In genomic region chr15:75347222-75348033, GRCh38 we compare ENCODE assay signal across 8 cellular contexts. TPM values are rescaled to one million over a fixed set of nuclear protein-coding genes. Genes with fewer than 3 reads are reported as not detected.
DNase-seq lines count a peak whose midpoint lies in the region; ATAC-seq and TF ChIP-seq lines count a peak whose summit lies in the region.

No MANE protein-coding gene starts in this region.

- DNase-seq in SK-N-SH, result peak; percentile 87
- DNase-seq in astrocyte of the cerebellum (ENCODE audit: low read depth), result no peak
- peak in 1 of 2 donors; percentile 44 for DNase-seq in gastrocnemius medialis
- no peak for DNase-seq in AML-193 (lab: John Stamatoyannopoulos, UW)

- CTCF ChIA-PET in SK-N-SH (lab: Yijun Ruan, JAX), result interaction anchor here (0.7 to 3.3 kb wide), 2 partner anchors 13 to 20 kb away, joined by 3 to 18 read pairs; partner anchors contain the start of gene MAN2C1

- peaks cover 25% of the 10 kb centered on the region for H3F3A ChIP-seq in DOHH2 (ENCODE audit: control insufficient read depth, insufficient read depth)
- peaks cover 17% of the 10 kb centered on the region for H3F3A ChIP-seq in SK-N-SH (replicated peaks; ENCODE audit: insufficient read depth)

- 16% methylated on average over 34 of the region's 65 CpGs for WGBS in SK-N-SH (ENCODE audit: low lambda C conversion rate)

- H3K79me2 ChIP-seq in DOHH2 (ENCODE audit: control insufficient read depth, low read length) (peaks cover 32% of the 10 kb centered on the region), SK-N-SH (ENCODE audit: insufficient read depth) (no peaks in the 10 kb centered on the region)

- peak; percentile 56 for ATAC-seq in HG02763 (IDR thresholded peaks at IDR 0.05; ENCODE audit: unreplicated experiment)
- ATAC-seq in gastrocnemius medialis, result peak; percentile 70 to 80
- ATAC-seq in GM19463 (IDR thresholded peaks at IDR 0.05; ENCODE audit: unreplicated experiment), result no peak

- peaks cover 50% of the 10 kb centered on the region for H3K36me3 ChIP-seq in DOHH2 (ENCODE audit: control insufficient read depth, low read length)
- no peaks in the 10 kb centered on the region for H3K36me3 ChIP-seq in SK-N-SH (replicated peaks in 1 of 2; ENCODE audit: control insufficient read depth in 1 of 2, insufficient read depth in 2 of 2, low read length in 1 of 2)
- H3K36me3 ChIP-seq in iPS-15b (ENCODE audit: control insufficient read depth, insufficient read depth, low read length), result no peaks in the 10 kb centered on the region
- H3K36me3 ChIP-seq in gastrocnemius medialis, result no peaks in the 10 kb centered on the region

- H3K9ac ChIP-seq in SK-N-SH (peak overlapping the region; percentile 74), iPS-15b (ENCODE audit: low read depth, low read length) (peak overlapping the region; percentile 54)

- TF ChIP-seq CTCF in DOHH2 (IDR thresholded peaks at IDR 0.05; ENCODE audit: low read depth, low read length, poor library complexity, severe bottlenecking) (peak; percentile 36), SK-N-SH (IDR thresholded peaks at IDR 0.05) (no peak), astrocyte of the cerebellum (IDR thresholded peaks at IDR 0.05; ENCODE audit: low read depth, low read length, missing control alignments) (no peak), gastrocnemius medialis (IDR thresholded peaks at IDR 0.05 in 4 of 5, conservative IDR thresholded peaks at IDR 0.05 in 1 of 5) (peak in 1 of 5 experiments; percentile 12)

- no peak for TF ChIP-seq RAD21 in SK-N-SH (IDR thresholded peaks at IDR 0.05; ENCODE audit: low read length)

- no peak for TF ChIP-seq EP300 in SK-N-SH (IDR thresholded peaks at IDR 0.05; ENCODE audit: borderline replicate concordance in 1 of 2, low read depth in 1 of 2, low read length in 1 of 2)

- H3K4me2 ChIP-seq in DOHH2 (ENCODE audit: low read length) (peak overlapping the region; percentile 85), SK-N-SH (peak overlapping the region; percentile 98)

- H4K20me1 ChIP-seq in DOHH2 (ENCODE audit: control insufficient read depth, insufficient read depth, low read depth, low read length), result no peaks in the 10 kb centered on the region
- no peaks in the 10 kb centered on the region for H4K20me1 ChIP-seq in SK-N-SH (ENCODE audit: insufficient read depth)

- H3K9me3 ChIP-seq in DOHH2 (ENCODE audit: control insufficient read depth, insufficient read depth, low read length) (peaks cover 5% of the 10 kb centered on the region; the same call in 1 of the 2 replicates), SK-N-SH (no peaks in the 10 kb centered on the region), iPS-15b (ENCODE audit: control insufficient read depth, insufficient read depth, low read length) (no peaks in the 10 kb centered on the region), gastrocnemius medialis (no peaks in the 10 kb centered on the region)

- in situ Hi-C loops in astrocyte of the cerebellum (cut with HindIII; ENCODE audit: low sequenced_read_pairs) (no loop called here), gastrocnemius medialis (cut with MboI; ENCODE audit: low sequenced_read_pairs in 4 of 4) (no loop called here)

- peaks cover 68% of the 10 kb centered on the region for H3K4me1 ChIP-seq in DOHH2 (ENCODE audit: control insufficient read depth, low read length)
- peaks cover 0 to 11% of the 10 kb centered on the region in 2 experiments; a peak in 1 of 4 replicates for H3K4me1 ChIP-seq in SK-N-SH (ENCODE audit: control insufficient read depth in 1 of 2, insufficient read depth in 2 of 2, low read depth in 1 of 2, low read length in 1 of 2)
- H3K4me1 ChIP-seq in iPS-15b (ENCODE audit: control insufficient read depth, insufficient read depth, low read length), result no peaks in the 10 kb centered on the region
- H3K4me1 ChIP-seq in gastrocnemius medialis, result peaks cover 7 to 14% of the 10 kb centered on the region in 2 donors

- H3K27me3 ChIP-seq in DOHH2 (ENCODE audit: control insufficient read depth, low read length) (no peaks in the 10 kb centered on the region), SK-N-SH (ENCODE audit: insufficient read depth) (no peaks in the 10 kb centered on the region), iPS-15b (ENCODE audit: control insufficient read depth, insufficient read depth, low read length) (peaks cover 19% of the 10 kb centered on the region), gastrocnemius medialis (no peaks in the 10 kb centered on the region)

- POLR2A ChIA-PET in SK-N-SH (lab: Yijun Ruan, JAX), result interaction anchor here (1.6 to 1.8 kb wide), 2 partner anchors 12 to 21 kb away, joined by 7 to 11 read pairs; partner anchors contain the start of genes COMMD4 and MAN2C1

- H3K9me2 ChIP-seq in DOHH2 (replicated peaks; ENCODE audit: control insufficient read depth, low read length) (no peaks in the 10 kb centered on the region), SK-N-SH (no peaks in the 10 kb centered on the region)

- H3K27ac ChIP-seq in DOHH2 (ENCODE audit: low read depth, low read length) (peak overlapping the region; percentile 95), SK-N-SH (ENCODE audit: low read depth in 2 of 2, low read length in 1 of 2) (peak overlapping the region in 1 of 2 experiments; percentile 73; a peak in 1 of 4 replicates), gastrocnemius medialis (peak overlapping the region; percentile 60 to 85 (median 78))

- no peak for TF ChIP-seq POLR2A in gastrocnemius medialis (IDR thresholded peaks at IDR 0.05)

- intact Hi-C loops in gastrocnemius medialis (cut with DNase I; ENCODE audit: low total_unique reads), result loop anchor here (1.0 kb wide), 1 partner anchor 12 kb away; no protein-coding TSS in a partner anchor

- peak overlapping the region; percentile 84; the same call in 1 of the 2 replicates for H2AFZ ChIP-seq in SK-N-SH (ENCODE audit: low read depth)

- H3K4me3 ChIP-seq in DOHH2 (ENCODE audit: low read length) (peak overlapping the region; percentile 98), SK-N-SH (ENCODE audit: low read depth in 2 of 2, low read length in 1 of 2) (peak overlapping the region; percentile 70 to 77), astrocyte of the cerebellum (ENCODE audit: low read depth, low read length) (peak overlapping the region; percentile 70), iPS-15b (ENCODE audit: low read depth, low read length) (peak overlapping the region; percentile 91), gastrocnemius medialis (peak overlapping the region; percentile 73 to 95 (median 92))

TF ChIP-seq in SK-N-SH, 30 proteins besides CTCF, POLR2A, EP300 and RAD21 (continues in another document):
- TF ChIP-seq GABPA (IDR thresholded peaks at IDR 0.05; ENCODE audit: low read depth) (peak; percentile 11; the same call in 1 of the 2 replicates), SIN3A (IDR thresholded peaks at IDR 0.05; ENCODE audit: borderline replicate concordance, low read depth, low read length) (no peak), POLR2AphosphoS5 (IDR thresholded peaks at IDR 0.05; ENCODE audit: low read depth, low read length) (no peak), RXRA (IDR thresholded peaks at IDR 0.05; ENCODE audit: borderline replicate concordance, low read depth) (no peak), CHD2 (IDR thresholded peaks at IDR 0.05; ENCODE audit: low read length, partially characterized antibody) (peak; percentile 51), GATA2 (CRISPR knock-in tag; IDR thresholded peaks at IDR 0.05) (no peak), FOXM1 (IDR thresholded peaks at IDR 0.05; ENCODE audit: low read depth) (no peak), NFIC (IDR thresholded peaks at IDR 0.05; ENCODE audit: borderline replicate concordance) (no peak), YY1 (IDR thresholded peaks at IDR 0.05; ENCODE audit: low read depth) (no peak), TCF12 (IDR thresholded peaks at IDR 0.05) (no peak), EZH2phosphoT487 (IDR thresholded peaks at IDR 0.05; ENCODE audit: borderline replicate concordance, low read depth) (no peak)
- TF ChIP-seq, protein P1, sequence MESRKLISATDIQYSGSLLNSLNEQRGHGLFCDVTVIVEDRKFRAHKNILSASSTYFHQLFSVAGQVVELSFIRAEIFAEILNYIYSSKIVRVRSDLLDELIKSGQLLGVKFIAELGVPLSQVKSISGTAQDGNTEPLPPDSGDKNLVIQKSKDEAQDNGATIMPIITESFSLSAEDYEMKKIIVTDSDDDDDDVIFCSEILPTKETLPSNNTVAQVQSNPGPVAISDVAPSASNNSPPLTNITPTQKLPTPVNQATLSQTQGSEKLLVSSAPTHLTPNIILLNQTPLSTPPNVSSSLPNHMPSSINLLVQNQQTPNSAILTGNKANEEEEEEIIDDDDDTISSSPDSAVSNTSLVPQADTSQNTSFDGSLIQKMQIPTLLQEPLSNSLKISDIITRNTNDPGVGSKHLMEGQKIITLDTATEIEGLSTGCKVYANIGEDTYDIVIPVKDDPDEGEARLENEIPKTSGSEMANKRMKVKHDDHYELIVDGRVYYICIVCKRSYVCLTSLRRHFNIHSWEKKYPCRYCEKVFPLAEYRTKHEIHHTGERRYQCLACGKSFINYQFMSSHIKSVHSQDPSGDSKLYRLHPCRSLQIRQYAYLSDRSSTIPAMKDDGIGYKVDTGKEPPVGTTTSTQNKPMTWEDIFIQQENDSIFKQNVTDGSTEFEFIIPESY (IDR thresholded peaks at IDR 0.05; ENCODE audit: borderline replicate concordance, low read depth), result no peak
- TF ChIP-seq, protein P2, sequence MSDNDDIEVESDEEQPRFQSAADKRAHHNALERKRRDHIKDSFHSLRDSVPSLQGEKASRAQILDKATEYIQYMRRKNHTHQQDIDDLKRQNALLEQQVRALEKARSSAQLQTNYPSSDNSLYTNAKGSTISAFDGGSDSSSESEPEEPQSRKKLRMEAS (IDR thresholded peaks at IDR 0.05; ENCODE audit: low read depth), result peak; percentile 16; the same call in 1 of the 2 replicates

RNA-seq across cellular contexts. Expression of gene NEIL1, which starts 0.6 kb away (rescaled TPM):
- polyA plus RNA-seq in SK-N-SH (2012; rRNA removed), result 11.4 and 12.0 TPM in 2 replicates
- 2.1 and 2.8 TPM in 2 replicates for polyA plus RNA-seq in SK-N-SH (2012; cell fraction: cytosol; rRNA removed)
- polyA plus RNA-seq in SK-N-SH (2012; cell fraction: nucleus; rRNA removed), result 75.4 and 115 TPM in 2 replicates
- 10 to 100 TPM in 1 of 4 donors, 1 to 10 TPM in 3; 3.9 to 11.1 (median 5.1) TPM for total RNA-seq in gastrocnemius medialis

RNA-seq across cellular contexts. Expression of gene COMMD4, which starts 11.6 kb away (rescaled TPM):
- polyA plus RNA-seq in SK-N-SH (2012; rRNA removed), result 197 and 223 TPM in 2 replicates
- 103 and 144 TPM in 2 replicates for polyA plus RNA-seq in SK-N-SH (2012; cell fraction: cytosol; rRNA removed)
- 286 and 334 TPM in 2 replicates for polyA plus RNA-seq in SK-N-SH (2012; cell fraction: nucleus; rRNA removed)
- total RNA-seq in gastrocnemius medialis, result 10 to 100 TPM; 17.9 to 37.5 (median 28.2) TPM

RNA-seq across cellular contexts. Expression of gene MAN2C1, which starts 21.0 kb away (rescaled TPM):
- polyA plus RNA-seq in SK-N-SH (2012; rRNA removed), result 132 and 169 TPM in 2 replicates
- 8.8 and 16.5 TPM in 2 replicates for polyA plus RNA-seq in SK-N-SH (2012; cell fraction: cytosol; rRNA removed)
- polyA plus RNA-seq in SK-N-SH (2012; cell fraction: nucleus; rRNA removed), result 1,319 and 1,662 TPM in 2 replicates
- total RNA-seq in gastrocnemius medialis, result 100 to 1,000 TPM in 1 of 4 donors, 10 to 100 TPM in 3; 38.9 to 116 (median 62.8) TPM
